ENCODE assay signal across 8 cellular contexts in the genomic region with DNA sequence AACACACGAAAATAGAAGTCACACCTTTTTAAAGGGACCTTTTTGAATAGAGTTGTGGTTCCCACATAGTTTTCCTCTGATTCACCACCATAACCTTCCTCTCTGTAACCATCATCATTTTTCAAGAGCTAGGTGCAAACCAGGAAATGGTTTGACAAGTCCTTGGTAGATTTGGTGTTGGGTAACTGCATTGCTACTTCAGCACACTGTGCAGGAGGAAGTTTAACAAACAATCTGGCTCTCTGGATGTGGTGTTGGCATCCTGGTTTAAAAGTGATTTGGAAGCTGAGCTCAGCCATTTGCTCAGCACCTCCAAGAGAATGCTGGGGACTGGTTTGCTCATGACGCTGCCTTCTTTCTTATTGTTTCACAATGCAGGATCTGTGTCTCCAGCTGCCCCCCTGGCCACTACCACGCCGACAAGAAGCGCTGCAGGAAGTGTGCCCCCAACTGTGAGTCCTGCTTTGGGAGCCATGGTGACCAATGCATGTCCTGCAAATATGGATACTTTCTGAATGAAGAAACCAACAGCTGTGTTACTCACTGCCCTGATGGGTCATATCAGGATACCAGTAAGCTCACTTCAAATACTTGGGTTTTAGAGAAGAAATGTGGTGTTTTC.
DNase-seq lines count a peak whose midpoint lies in the region; ATAC-seq and TF ChIP-seq lines count a peak whose summit lies in the region.

No MANE protein-coding gene starts in this region.

- H3K4me1 ChIP-seq in HCT116 (ENCODE audit: control insufficient read depth in 1 of 2, insufficient read depth in 2 of 2, low read length in 2 of 2) = peaks cover 8 to 15% of the 10 kb centered on the region in 2 experiments; a peak in 3 of 4 replicates
- H3K4me1 ChIP-seq in prostate gland (replicated peaks) = no peaks in the 10 kb centered on the region

- BruUV-seq in HCT116 (replicated peaks; lab: Mats Ljungman, UMichigan) = no TSS peak

- H3K27me3 ChIP-seq in HCT116 (ENCODE audit: insufficient read depth, low read length) (no peaks in the 10 kb centered on the region), prostate gland (replicated peaks; ENCODE audit: insufficient read depth) (no peaks in the 10 kb centered on the region)

- H3K9ac ChIP-seq in HCT116 (ENCODE audit: low read length) = no peak overlapping the region

- H2AFZ ChIP-seq in HCT116 (ENCODE audit: low read depth, low read length, poor library complexity, severe bottlenecking) = no peak overlapping the region

- TF ChIP-seq POLR2A in HCT116 (IDR thresholded peaks at IDR 0.05; ENCODE audit: borderline replicate concordance, extremely low read depth, insufficient read depth, insufficient read length) = no peak
- no peak for TF ChIP-seq POLR2A in prostate gland (IDR thresholded peaks at IDR 0.05)

- ATAC-seq in HCT116 (peak; percentile 64; the same call in 1 of the 2 replicates), HG03439 (IDR thresholded peaks at IDR 0.05; ENCODE audit: unreplicated experiment) (no peak)

- H3K36me3 ChIP-seq in HCT116 (ENCODE audit: control insufficient read depth in 1 of 2, insufficient read depth in 2 of 2, low read length in 2 of 2) (no peaks in the 10 kb centered on the region; a peak in 1 of 4 replicates), prostate gland (no peaks in the 10 kb centered on the region)

- intact Hi-C loops in HCT116 (cut with micrococcal nuclease) (loop anchor here (10.0 kb wide), 1 partner anchor 196 kb away; no protein-coding TSS in a partner anchor), prostate gland (cut with DNase I) (no loop called here)

- H3K27ac ChIP-seq in HCT116 (ENCODE audit: low read depth, low read length) (no peak overlapping the region), epithelial cell of prostate (peak overlapping the region; percentile 33), prostate gland (no peak overlapping the region)

- no peaks in the 10 kb centered on the region for H4K20me1 ChIP-seq in HCT116 (ENCODE audit: insufficient read depth)

- H3K9me3 ChIP-seq in HCT116 (ENCODE audit: control insufficient read depth in 1 of 2, insufficient read depth in 1 of 2, low read depth in 1 of 2, low read length in 2 of 2) (no peaks in the 10 kb centered on the region), prostate gland (no peaks in the 10 kb centered on the region)

- H3K4me2 ChIP-seq in HCT116 (ENCODE audit: low read length) = peak overlapping the region; percentile 30; the same call in 1 of the 2 replicates

- H3K4me3 ChIP-seq in HCT116 (replicated peaks in 1 of 2; ENCODE audit: low read depth in 1 of 2, low read length in 2 of 2) (no peak overlapping the region), prostate gland (no peak overlapping the region)

- no peak for TF ChIP-seq RAD21 in HCT116 (IDR thresholded peaks at IDR 0.05; ENCODE audit: low read depth)

- CTCF ChIA-PET in HCT116 (lab: Charles Lee) = no interaction called here

- no peaks in the 10 kb centered on the region for H3K9me2 ChIP-seq in HCT116 (ENCODE audit: insufficient read depth)

- 65% methylated on average over 5 of the region's 5 CpGs for WGBS in prostate gland

- POLR2A ChIA-PET in HCT116 (lab: Charles Lee) = no interaction called here

- TF ChIP-seq CTCF in HCT116 (IDR thresholded peaks at IDR 0.05 in 2 of 3, conservative IDR thresholded peaks at IDR 0.05 in 1 of 3; ENCODE audit: borderline replicate concordance in 1 of 3, insufficient read depth in 1 of 3, low read depth in 2 of 3, low read length in 2 of 3) = no peak
- no peak for TF ChIP-seq CTCF in prostate gland (IDR thresholded peaks at IDR 0.05)

- no peaks in the 10 kb centered on the region for H3K79me2 ChIP-seq in HCT116 (ENCODE audit: insufficient read depth, low read length)

- DNase-seq in HCT116 (ENCODE audit: low read depth, low spot score) (peak; percentile 26), NOMO-1 treated with DMSO at 0.1 percent for 48 hours (lab: John Stamatoyannopoulos, UW; ENCODE audit: unreplicated experiment) (peak; percentile 38), epithelial cell of prostate (ENCODE audit: low read depth, low spot score) (peak; percentile 82), prostate gland (ENCODE audit: low spot score) (peak; percentile 9), epidermal melanocyte (ENCODE audit: insufficient read length, low spot score) (no peak), GDM1 (lab: John Stamatoyannopoulos, UW) (no peak)
- DNase-seq in effector CD8-positive, alpha-beta T cell (lab: John Stamatoyannopoulos, UW) = no peak

- RAD21 ChIA-PET in HCT116 (lab: Charles Lee; ENCODE audit: low non-redundant PET in 1 of 2, low total read pairs in 2 of 2, uncharacterized antibody in 2 of 2, unreplicated experiment in 2 of 2) = no interaction called here

TF ChIP-seq in HCT116, 20 proteins besides CTCF, POLR2A, EP300 and RAD21:
- TF ChIP-seq, protein P1, sequence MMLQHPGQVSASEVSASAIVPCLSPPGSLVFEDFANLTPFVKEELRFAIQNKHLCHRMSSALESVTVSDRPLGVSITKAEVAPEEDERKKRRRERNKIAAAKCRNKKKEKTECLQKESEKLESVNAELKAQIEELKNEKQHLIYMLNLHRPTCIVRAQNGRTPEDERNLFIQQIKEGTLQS (IDR thresholded peaks at IDR 0.05) = no peak
- TF ChIP-seq CBX3 (IDR thresholded peaks at IDR 0.05; ENCODE audit: low read depth) (0 out of 2 replicates have a peak, but pooled peaks have one; percentile 22), SP1 (IDR thresholded peaks at IDR 0.05; ENCODE audit: low read depth) (peak; percentile 27; the same call in 1 of the 2 replicates), REST (IDR thresholded peaks at IDR 0.05; ENCODE audit: low read depth) (no peak), JUND (IDR thresholded peaks at IDR 0.05) (peak; percentile 51), ELF1 (IDR thresholded peaks at IDR 0.05; ENCODE audit: borderline replicate concordance, low read depth) (peak; percentile 26), FOSL1 (IDR thresholded peaks at IDR 0.05; ENCODE audit: low read depth) (peak; percentile 59), YY1 (IDR thresholded peaks at IDR 0.05; ENCODE audit: extremely low read depth, insufficient replicate concordance, low read depth, low read length) (peak; percentile 27), CEBPB (IDR thresholded peaks at IDR 0.05; ENCODE audit: low read depth) (peak; percentile 39; the same call in 1 of the 2 replicates)
TF ChIP-seq in HCT116: peak in this region for 7.

Comparison
In these comparisons a context has a peak if more than half of its experiments do, and no peak if none do; other contexts are left out.
1. DNase-seq: peak in HCT116 (single experiment), NOMO-1 treated with DMSO at 0.1 percent for 48 hours (single experiment), epithelial cell of prostate (single experiment) and prostate gland (single experiment); none in effector CD8-positive, alpha-beta T cell (single experiment), epidermal melanocyte (single experiment) and GDM1 (single experiment).